In genomic region chr1:30844631-30845030, GRCh38 we compare ENCODE assay signal across 1 cellular context.
TF ChIP-seq lines count a peak whose summit lies in the region.

No MANE protein-coding gene starts in this region.

TF ChIP-seq in WTC11, 78 proteins besides CTCF, POLR2A, EP300 and RAD21 (continued from another document):
- TF ChIP-seq ARID4B (CRISPR knock-in tag; IDR thresholded peaks at IDR 0.05; ENCODE audit: borderline replicate concordance), result no peak
- TF ChIP-seq ZNF671 (CRISPR knock-in tag; IDR thresholded peaks at IDR 0.05), result no peak
- TF ChIP-seq ZNF512 (CRISPR knock-in tag; IDR thresholded peaks at IDR 0.05; ENCODE audit: borderline replicate concordance), result no peak
- TF ChIP-seq MLX (CRISPR knock-in tag; IDR thresholded peaks at IDR 0.05), result no peak
- TF ChIP-seq STAT6 (CRISPR knock-in tag; conservative IDR thresholded peaks at IDR 0.05; ENCODE audit: low read depth), result no peak
- no peak for TF ChIP-seq ZNF219 (CRISPR knock-in tag; IDR thresholded peaks at IDR 0.05; ENCODE audit: borderline replicate concordance)
- no peak for TF ChIP-seq ZNF416 (CRISPR knock-in tag; IDR thresholded peaks at IDR 0.05)
- no peak for TF ChIP-seq JAZF1 (CRISPR knock-in tag; IDR thresholded peaks at IDR 0.05)
- no peak for TF ChIP-seq ZNF121 (CRISPR knock-in tag; IDR thresholded peaks at IDR 0.05)
- TF ChIP-seq SMAD3 (CRISPR knock-in tag; IDR thresholded peaks at IDR 0.05; ENCODE audit: borderline replicate concordance), result no peak
- TF ChIP-seq GTF2I (CRISPR knock-in tag; conservative IDR thresholded peaks at IDR 0.05), result no peak
- no peak for TF ChIP-seq ZSCAN18 (CRISPR knock-in tag; IDR thresholded peaks at IDR 0.05)
- no peak for TF ChIP-seq TCF7 (CRISPR knock-in tag; IDR thresholded peaks at IDR 0.05; ENCODE audit: low read depth)
- TF ChIP-seq SP1 (CRISPR knock-in tag; conservative IDR thresholded peaks at IDR 0.05), result no peak
